25 cellular contexts compared by ENCODE assay signal in the genomic region with DNA sequence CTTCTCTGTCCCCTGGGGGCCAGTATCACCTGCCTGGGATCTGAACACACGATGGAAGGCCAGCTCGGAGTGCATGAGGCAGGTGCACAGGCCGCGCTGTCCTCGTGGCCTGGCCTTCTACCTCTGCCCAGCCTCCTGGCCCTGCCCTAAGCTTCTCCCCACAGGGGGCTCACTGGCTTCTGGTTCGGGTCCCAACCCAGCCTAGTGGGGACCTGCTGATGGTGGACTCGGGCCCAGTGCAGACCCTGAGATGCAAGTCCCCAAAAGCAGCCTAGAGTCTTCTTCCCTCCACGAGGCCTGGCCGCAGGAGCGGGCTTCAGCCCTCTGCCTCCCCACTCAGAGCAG. TPM values are rescaled to one million over a fixed set of nuclear protein-coding genes. Genes with fewer than 3 reads are reported as not detected.
"Had no signal": no experiment of that assay in that cellular context is flagged by ENCODE, and none has a peak within 500 bp of the region (broad histone marks: within the 10 kb centered on the region; RNA-seq: fewer than 3 reads in every experiment).

No MANE protein-coding gene starts in this region.

- DNase-seq: cortex of kidney; effector CD8-positive, alpha-beta T cell; foreskin melanocyte; head of caudate nucleus; hippocampal formation; left lung; occipital lobe; retina; sigmoid colon; stimulated activated CD4-positive, alpha-beta T cell treated with anti-CD3 and anti-CD28 coated beads, Interleukin-2, amount 100 ng/mL, for 24 hours; stimulated activated CD4-positive, alpha-beta T cell treated with anti-CD3 and anti-CD28 coated beads, Interleukin-4, amount 100 ng/mL, for 4 hours; stimulated activated naive B cell treated with anti-CD40 and anti-IgM and Interleukin-4, amounts not matched to agents 10 μg/mL and 1 μg/mL and 100 μg/mL, for 72 hours; stimulated activated naive CD8-positive, alpha-beta T cell treated with anti-CD3 and anti-CD28 coated beads, Interleukin-15, amount 100 ng/mL, for 72 hours; testis had no signal

- H3K4me3 Mint-ChIP-seq: naive thymus-derived CD8-positive, alpha-beta T cell; neural progenitor cell; stimulated activated naive B cell treated with anti-CD40 and anti-IgM and Interleukin-4, amounts not matched to agents 10 μg/mL and 1 μg/mL and 100 μg/mL, for 72 hours; stimulated activated naive CD8-positive, alpha-beta T cell treated with anti-CD3 and anti-CD28 coated beads, Interleukin-15, amount 100 ng/mL, for 72 hours had no signal

- H3K9me3 ChIP-seq: left lung, prostate gland, sigmoid colon, testis, tibial nerve, upper lobe of right lung, vagina had no signal

- H3K27me3 ChIP-seq: testis, vagina had no signal

- H3K27ac Mint-ChIP-seq: naive thymus-derived CD8-positive, alpha-beta T cell; neural progenitor cell; stimulated activated naive B cell treated with anti-CD40 and anti-IgM and Interleukin-4, amounts not matched to agents 10 μg/mL and 1 μg/mL and 100 μg/mL, for 72 hours; stimulated activated naive CD8-positive, alpha-beta T cell treated with anti-CD3 and anti-CD28 coated beads, Interleukin-15, amount 100 ng/mL, for 72 hours had no signal

- H3K9ac ChIP-seq: neural progenitor cell, parathyroid adenoma had no signal

- H3K4me1 ChIP-seq: prostate gland had no signal

- H3K4me3 ChIP-seq: dorsolateral prefrontal cortex, left lung, neural progenitor cell, prostate gland, sigmoid colon, skin epidermis, testis, tibial nerve, upper lobe of right lung, vagina had no signal

- H3K79me2 ChIP-seq: parathyroid adenoma had no signal

- H3K36me3 ChIP-seq: neural progenitor cell, prostate gland, sigmoid colon, upper lobe of right lung, vagina had no signal

- H3K4me2 ChIP-seq: neural progenitor cell had no signal

- H2AFZ ChIP-seq: neural progenitor cell, parathyroid adenoma had no signal

- ATAC-seq: left lung; naive thymus-derived CD8-positive, alpha-beta T cell; stimulated activated naive B cell treated with anti-CD40 and anti-IgM and Interleukin-4, amounts not matched to agents 10 μg/mL and 1 μg/mL and 100 μg/mL, for 72 hours; stimulated activated naive CD8-positive, alpha-beta T cell treated with anti-CD3 and anti-CD28 coated beads, Interleukin-15, amount 100 ng/mL, for 72 hours; upper lobe of right lung had no signal

- H3K9me3 Mint-ChIP-seq: naive thymus-derived CD8-positive, alpha-beta T cell; stimulated activated naive B cell treated with anti-CD40 and anti-IgM and Interleukin-4, amounts not matched to agents 10 μg/mL and 1 μg/mL and 100 μg/mL, for 72 hours; stimulated activated naive CD8-positive, alpha-beta T cell treated with anti-CD3 and anti-CD28 coated beads, Interleukin-15, amount 100 ng/mL, for 72 hours had no signal

- H3K27ac ChIP-seq: dorsolateral prefrontal cortex, left lung, neural progenitor cell, parathyroid adenoma, prostate gland, sigmoid colon, skin epidermis, testis, tibial nerve, upper lobe of right lung, vagina had no signal

RNA-seq across cellular contexts. Expression of gene ERFE, which starts 3.4 kb away (rescaled TPM):
- total RNA-seq: lung microvascular endothelial cell; naive thymus-derived CD8-positive, alpha-beta T cell; tibial nerve; upper lobe of right lung; vagina had no signal
- polyA plus RNA-seq: naive thymus-derived CD8-positive, alpha-beta T cell had no signal

RNA-seq across cellular contexts. Expression of gene KLHL30, which starts 23.7 kb away (rescaled TPM):
- total RNA-seq: lung microvascular endothelial cell; mononuclear cell; naive thymus-derived CD8-positive, alpha-beta T cell had no signal
- polyA plus RNA-seq: naive thymus-derived CD8-positive, alpha-beta T cell had no signal
